Comparison of ENCODE assay signal across 13 cellular contexts in the genomic region with DNA sequence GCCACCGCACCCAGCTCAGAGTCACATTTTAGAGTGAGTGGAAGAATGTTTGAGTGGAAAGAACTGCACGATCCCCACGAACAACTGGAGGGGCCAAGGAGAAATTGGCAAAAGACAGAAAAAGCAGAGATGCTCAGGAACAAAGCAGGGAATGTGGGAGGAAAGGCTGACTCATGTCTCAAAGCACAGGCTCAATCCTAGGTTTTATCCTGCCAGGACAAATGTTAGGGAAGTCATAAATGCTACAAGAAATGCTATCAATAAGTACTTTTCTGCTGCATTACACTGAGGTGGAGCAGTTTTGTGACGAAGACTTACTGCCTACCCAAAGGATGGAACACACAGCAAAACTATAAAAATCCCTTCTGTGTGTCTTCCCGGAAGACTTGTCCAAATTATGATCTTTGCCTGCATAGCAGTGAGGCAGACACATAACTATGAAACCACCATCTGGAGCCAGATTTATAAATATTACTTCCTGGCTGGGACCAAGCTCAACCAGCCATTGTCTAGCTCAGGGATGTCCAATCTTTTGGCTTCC. TPM values are rescaled to one million over a fixed set of nuclear protein-coding genes. Genes with fewer than 3 reads are reported as not detected.
DNase-seq lines count a peak whose midpoint lies in the region; ATAC-seq and TF ChIP-seq lines count a peak whose summit lies in the region.
"Had no signal": no experiment of that assay in that cellular context is flagged by ENCODE, and none has a peak within 500 bp of the region (broad histone marks: within the 10 kb centered on the region; RNA-seq: fewer than 3 reads in every experiment).

No MANE protein-coding gene starts in this region.

- peak overlapping the region; percentile 16; the same call in 1 of the 2 replicates for H2AFZ ChIP-seq in GM23248

- CTCF ChIA-PET in HEK293T (lab: Yijun Ruan, JAX) = no interaction called here

- POLR2A ChIA-PET in HEK293T (lab: Yijun Ruan, JAX) = no interaction called here

- H3K36me3 ChIP-seq in GM23248 (ENCODE audit: low read depth) = no peaks in the 10 kb centered on the region
- H3K36me3 ChIP-seq in stomach smooth muscle (ENCODE audit: control insufficient read depth in 2 of 2, insufficient read depth in 2 of 2, low read length in 2 of 2) = peaks cover 4 to 5% of the 10 kb centered on the region in 2 donors
- no peaks in the 10 kb centered on the region for H3K36me3 ChIP-seq in mucosa of descending colon (ENCODE audit: low read depth)
- H3K36me3 ChIP-seq: MG63 had no signal

- intact Hi-C loops in right cardiac atrium (cut with DNase I) = no loop called here
- intact Hi-C loops in mucosa of descending colon (cut with DNase I, micrococcal nuclease) = no loop called here

- no peak for TF ChIP-seq CTCF in astrocyte of the spinal cord (IDR thresholded peaks at IDR 0.05; ENCODE audit: low read depth, low read length)
- TF ChIP-seq CTCF in mucosa of descending colon (IDR thresholded peaks at IDR 0.05) = no peak

- H3K4me3 ChIP-seq in GM23248 (peak overlapping the region; percentile 19; the same call in 1 of the 2 replicates), astrocyte of the spinal cord (ENCODE audit: low read depth, low read length) (no peak overlapping the region), right cardiac atrium (ENCODE audit: low read length) (no peak overlapping the region), stomach smooth muscle (ENCODE audit: low read length in 2 of 2) (no peak overlapping the region), mucosa of descending colon (no peak overlapping the region)
- H3K4me3 ChIP-seq: MG63 had no signal

- H3K4me2 ChIP-seq in GM23248 (ENCODE audit: unreplicated experiment) = peak overlapping the region; percentile 57

- no peaks in the 10 kb centered on the region for H3K9me3 ChIP-seq in GM23248 (ENCODE audit: low read depth)
- no peaks in the 10 kb centered on the region for H3K9me3 ChIP-seq in right cardiac atrium (ENCODE audit: control insufficient read depth, low read length)
- no peaks in the 10 kb centered on the region for H3K9me3 ChIP-seq in stomach smooth muscle (ENCODE audit: control insufficient read depth in 2 of 2, low read length in 2 of 2)
- H3K9me3 ChIP-seq in mucosa of descending colon = no peaks in the 10 kb centered on the region
- H3K9me3 ChIP-seq: MG63 had no signal

- DNase-seq in GM23248 = peak; percentile 79
- peak; percentile 66 for DNase-seq in astrocyte of the spinal cord (ENCODE audit: low read depth, low spot score)
- no peak for DNase-seq in right cardiac atrium
- DNase-seq in mucosa of descending colon = no peak
- no peak for DNase-seq in HEK293T (ENCODE audit: extremely low spot score)
- DNase-seq: activated CD4-positive, alpha-beta T cell treated with anti-CD3 and anti-CD28 coated beads for 4 hours; MG63; NCI-H69 had no signal

- no peaks in the 10 kb centered on the region for H3K9me2 ChIP-seq in GM23248 (ENCODE audit: insufficient read depth)

- H3K27ac ChIP-seq in GM23248 (peak overlapping the region; percentile 67), right cardiac atrium (ENCODE audit: low read length) (no peak overlapping the region), stomach smooth muscle (ENCODE audit: low read length) (peak overlapping the region; percentile 12)
- H3K27ac ChIP-seq: epithelial cell of prostate had no signal

- WGBS in GM23248 (ENCODE audit: low coverage in 1 of 2, low lambda C conversion rate in 2 of 2, missing lambda C conversion rate in 2 of 2), 2 experiments = 2 to 4% methylated on average over 5 of the region's 5 CpGs
- WGBS in right cardiac atrium = 41% methylated on average over 5 of the region's 5 CpGs

- H3K4me1 ChIP-seq in GM23248 (ENCODE audit: insufficient read depth) (peaks cover 52% of the 10 kb centered on the region), right cardiac atrium (ENCODE audit: control insufficient read depth, insufficient read depth, low read length) (no peaks in the 10 kb centered on the region), stomach smooth muscle (ENCODE audit: control insufficient read depth, insufficient read depth, low read length) (no peaks in the 10 kb centered on the region), mucosa of descending colon (ENCODE audit: low read depth) (no peaks in the 10 kb centered on the region)

- ATAC-seq in right cardiac atrium = peak; percentile 60 to 69
- ATAC-seq in mucosa of descending colon = no peak
- ATAC-seq in HG02852 (IDR thresholded peaks at IDR 0.05; ENCODE audit: unreplicated experiment) = no peak
- no peak for ATAC-seq in GM21447 (IDR thresholded peaks at IDR 0.05; ENCODE audit: unreplicated experiment)
- ATAC-seq: activated naive CD4-positive, alpha-beta T cell treated with anti-CD3 and anti-CD28 coated beads, Interleukin-2, amount 50 U/mL, for 72 hours had no signal

- in situ Hi-C loops in GM23248 (cut with MboI) (no loop called here), astrocyte of the spinal cord (cut with HindIII; ENCODE audit: low sequenced_read_pairs) (no loop called here)

- no peaks in the 10 kb centered on the region for H3K27me3 ChIP-seq in GM23248 (replicated peaks; ENCODE audit: insufficient read depth)
- H3K27me3 ChIP-seq in right cardiac atrium (ENCODE audit: control insufficient read depth, insufficient read depth) = no peaks in the 10 kb centered on the region
- no peaks in the 10 kb centered on the region for H3K27me3 ChIP-seq in stomach smooth muscle (ENCODE audit: control insufficient read depth in 1 of 2, insufficient read depth in 2 of 2, low read length in 2 of 2)
- H3K27me3 ChIP-seq: MG63 had no signal

- peaks cover 39% of the 10 kb centered on the region for H3K79me2 ChIP-seq in GM23248 (ENCODE audit: insufficient read depth)

- H4K20me1 ChIP-seq in GM23248 (ENCODE audit: insufficient read depth) = no peaks in the 10 kb centered on the region

- H3F3A ChIP-seq in GM23248 (ENCODE audit: insufficient read depth) = peaks cover 59% of the 10 kb centered on the region

- H3K9ac ChIP-seq in GM23248 = peak overlapping the region; percentile 7; the same call in 1 of the 2 replicates
- peak overlapping the region in 1 of 2 donors; percentile 3 for H3K9ac ChIP-seq in stomach smooth muscle (ENCODE audit: low read length in 2 of 2)

TF ChIP-seq in HEK293T, 16 proteins besides CTCF, POLR2A, EP300 and RAD21:
- TF ChIP-seq ARNT (IDR thresholded peaks at IDR 0.05) = no peak
- TF ChIP-seq SUZ12 (IDR thresholded peaks at IDR 0.05) = no peak
- TF ChIP-seq NFRKB (IDR thresholded peaks at IDR 0.05) = no peak
- no peak for TF ChIP-seq BHLHE40 (IDR thresholded peaks at IDR 0.05; ENCODE audit: borderline replicate concordance)
- TF ChIP-seq FOXK2 (IDR thresholded peaks at IDR 0.05) = no peak
- no peak for TF ChIP-seq TARDBP (IDR thresholded peaks at IDR 0.05)
- TF ChIP-seq LEF1 (IDR thresholded peaks at IDR 0.05; ENCODE audit: borderline replicate concordance) = no peak
- TF ChIP-seq SP1 (IDR thresholded peaks at IDR 0.05) = no peak
TF ChIP-seq in HEK293T: peak in this region for 0.

RNA-seq across cellular contexts. Expression of gene NIN, which starts 26.7 kb away (rescaled TPM):
- 28.7 and 33.3 TPM in 2 replicates for total RNA-seq in GM23248 (2014; rRNA removed; shearing (Covaris generic))
- polyA plus RNA-seq in GM23248 (2016; fragmentation: Nextera tagmentation; extraction: Ambion mirVana) = 16.2 and 17.0 TPM in 2 replicates
- 10 to 100 TPM; 44.3 to 53.2 (median 48.8) TPM for total RNA-seq in right cardiac atrium
- 24.4 TPM for polyA plus RNA-seq in right cardiac atrium
- total RNA-seq in mucosa of descending colon = 10 to 100 TPM; 20.5 to 36.3 (median 27.9) TPM

Comparison
In these comparisons a context has a peak if more than half of its experiments do, and no peak if none do; other contexts are left out.
1. DNase-seq: peak in GM23248 (single experiment) and astrocyte of the spinal cord (single experiment); none in right cardiac atrium (0 of 3), mucosa of descending colon (0 of 3) and HEK293T (single experiment).
2. ATAC-seq: peak in right cardiac atrium (2 of 2); none in mucosa of descending colon (single experiment), HG02852 (single experiment) and GM21447 (single experiment).